Comparison of ENCODE assay signal across 8 cellular contexts in the genomic region with DNA sequence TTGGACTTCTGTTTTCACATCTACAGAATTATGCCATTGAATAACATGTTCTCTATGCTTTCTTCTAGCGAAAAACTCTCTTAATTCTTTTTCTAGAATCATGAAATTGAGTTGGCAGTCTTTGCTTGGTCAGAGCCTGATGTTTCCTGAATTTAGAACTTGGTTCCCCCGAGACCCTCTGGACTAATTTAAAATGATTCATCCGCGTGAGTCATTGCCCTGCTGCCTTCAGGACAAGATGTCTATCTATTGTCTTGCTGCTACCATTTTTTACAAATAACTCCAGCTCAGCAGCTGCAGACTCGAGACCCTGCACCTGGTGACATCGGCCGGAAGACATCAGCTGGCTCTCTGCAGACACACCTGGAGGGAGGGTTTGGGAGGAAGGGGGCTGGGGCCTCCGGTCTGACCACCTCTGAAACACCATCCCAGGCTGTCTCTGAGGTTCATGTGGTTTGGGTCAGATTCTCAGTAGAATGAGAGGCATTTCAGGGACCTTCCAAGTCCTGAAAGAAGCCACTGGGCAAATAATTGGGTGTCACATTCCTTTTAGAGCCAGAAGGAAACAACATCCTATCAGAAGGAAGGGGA. TPM values are rescaled to one million over a fixed set of nuclear protein-coding genes. Genes with fewer than 3 reads are reported as not detected.
DNase-seq lines count a peak whose midpoint lies in the region; FAIRE-seq and TF ChIP-seq lines count a peak whose summit lies in the region.

No MANE protein-coding gene starts in this region.

- H3K27me3 ChIP-seq in endothelial cell of umbilical vein (ENCODE audit: control insufficient read depth in 2 of 2, insufficient read depth in 2 of 2, low read length in 2 of 2) (no peaks in the 10 kb centered on the region), trophoblast cell (ENCODE audit: insufficient read depth, low read length) (no peaks in the 10 kb centered on the region)

- peaks cover 43% of the 10 kb centered on the region for H3K79me1 ChIP-seq in trophoblast cell (ENCODE audit: low read length)

- H4K20me1 ChIP-seq in endothelial cell of umbilical vein (replicated peaks; ENCODE audit: control insufficient read depth, extremely low read depth, insufficient read depth, low read length), result no peaks in the 10 kb centered on the region

- CTCF ChIA-PET in HEK293 (lab: Yijun Ruan, JAX), result no interaction called here
- CTCF ChIA-PET in endothelial cell of umbilical vein (lab: Charles Lee), result interaction anchor here (1.0 to 1.6 kb wide), 3 partner anchors 20 to 613 kb away, joined by 3 to 5 read pairs (median 4); no protein-coding TSS in a partner anchor

- H2BK5ac ChIP-seq in trophoblast cell (ENCODE audit: low read depth, low read length, poor library complexity), result peak overlapping the region; percentile 95

- no peak overlapping the region for H4K12ac ChIP-seq in trophoblast cell (ENCODE audit: low read depth, low read length)

- H3K23ac ChIP-seq in trophoblast cell (ENCODE audit: low read length), result no peak overlapping the region

- no peaks in the 10 kb centered on the region for H3K9me1 ChIP-seq in endothelial cell of umbilical vein (replicated peaks; ENCODE audit: control insufficient read depth, extremely low read depth, insufficient read depth, low read length)

- H2BK12ac ChIP-seq in trophoblast cell (ENCODE audit: low read length), result no peak overlapping the region

- POLR2A ChIA-PET in HEK293 (lab: Yijun Ruan, JAX) (interaction anchor here (4.2 kb wide), 1 partner anchor 21 kb away, joined by 30 read pairs; a partner anchor contains a TSS), endothelial cell of umbilical vein (lab: Charles Lee) (interaction anchor here (0.5 to 4.3 kb wide), 4 partner anchors 21 to 325 kb away, joined by 4 to 26 read pairs (median 6); a partner anchor contains a TSS)

- H4K91ac ChIP-seq in trophoblast cell (ENCODE audit: low read depth, low read length), result peak overlapping the region; percentile 92

- WGBS in trophoblast cell (ENCODE audit: extremely low coverage, insufficient coverage, insufficient read length), result no CpG with 5 or more reads among the region's 8 CpGs

- no peak overlapping the region for H3K4ac ChIP-seq in trophoblast cell (ENCODE audit: low read depth, low read length)

- H2AFZ ChIP-seq in endothelial cell of umbilical vein (ENCODE audit: low read depth, low read length) (no peak overlapping the region), trophoblast cell (ENCODE audit: insufficient read depth, low read length, poor library complexity) (no peak overlapping the region)

- peak overlapping the region; percentile 89 for H2BK120ac ChIP-seq in trophoblast cell (ENCODE audit: insufficient read depth, low read length, poor library complexity)

- no TSS peak for BruUV-seq in endothelial cell of umbilical vein (replicated peaks; lab: Mats Ljungman, UMichigan)

- dilution Hi-C loops in endothelial cell of umbilical vein (cut with MboI; ENCODE audit: extremely low pct_ligation_motif_present, low sequenced_read_pairs), result no loop called here

- peak; percentile 29 for TF ChIP-seq POLR2A in endothelial cell of umbilical vein (IDR thresholded peaks at IDR 0.05; ENCODE audit: low read depth, low read length)

- H3K9me3 ChIP-seq in HEK293 (ENCODE audit: control insufficient read depth, insufficient read depth, low read depth, low read length) (no peaks in the 10 kb centered on the region), endothelial cell of umbilical vein (replicated peaks; ENCODE audit: control insufficient read depth, insufficient read depth, low read length) (no peaks in the 10 kb centered on the region), trophoblast cell (ENCODE audit: insufficient read depth, low read depth, low read length) (no peaks in the 10 kb centered on the region)

- intact Hi-C loops in endothelial cell of umbilical vein (cut with micrococcal nuclease), result loop anchor here (1.0 to 2.0 kb wide), 16 partner anchors 20 to 965 kb away; no protein-coding TSS in a partner anchor

- H3K27ac ChIP-seq in HEK293 (ENCODE audit: extremely low read depth, low read depth, low read length) (peak overlapping the region; percentile 42; the same call in 1 of the 2 replicates), endothelial cell of umbilical vein (ENCODE audit: insufficient read depth, low read depth, low read length) (peak overlapping the region; percentile 100), trophoblast cell (ENCODE audit: low read depth, low read length) (peak overlapping the region; percentile 94)

- no peak for TF ChIP-seq CTCF in HEK293 (tag by site-specific recombination; IDR thresholded peaks at IDR 0.05)
- no peak for TF ChIP-seq CTCF in endothelial cell of umbilical vein (IDR thresholded peaks at IDR 0.05; ENCODE audit: extremely low read depth in 1 of 2, insufficient read depth in 1 of 2, low read depth in 1 of 2, low read length in 2 of 2)

- H3K4me2 ChIP-seq in endothelial cell of umbilical vein (ENCODE audit: insufficient read depth, low read length), result peak overlapping the region; percentile 63
- H3K4me2 ChIP-seq in trophoblast cell (ENCODE audit: low read length), result no peak overlapping the region

- DNase-seq in ELF-1 (ENCODE audit: low read depth, low spot score), result peak; percentile 86
- peak; percentile 99 for DNase-seq in NCI-H146 (lab: John Stamatoyannopoulos, UW)
- peak; percentile 41 to 48 for DNase-seq in activated CD4-positive, alpha-beta T cell treated with anti-CD3 and anti-CD28 coated beads, Interleukin-2, amount 50 U/mL, for 4 hours
- peak; percentile 96 for DNase-seq in endothelial cell of umbilical vein (ENCODE audit: low read depth, low spot score)
- DNase-seq in trophoblast cell, result peak; percentile 94 to 96
- DNase-seq in midbrain (lab: John Stamatoyannopoulos, UW), result no peak
- DNase-seq in NCI-H2196 treated with DMSO at 0.1 percent for 48 hours (lab: John Stamatoyannopoulos, UW; ENCODE audit: unreplicated experiment), result no peak

- H3K4me3 ChIP-seq in HEK293 (ENCODE audit: low read depth, low read length) (no peak overlapping the region), endothelial cell of umbilical vein (replicated peaks in 1 of 3; ENCODE audit: insufficient read depth in 1 of 3, low read depth in 1 of 3, low read length in 3 of 3) (peak overlapping the region in 1 of 3 experiments; percentile 31), trophoblast cell (ENCODE audit: low read depth, low read length) (no peak overlapping the region)

- H3K9ac ChIP-seq in endothelial cell of umbilical vein (replicated peaks; ENCODE audit: extremely low read depth, insufficient read depth, low read length) (peak overlapping the region; percentile 99), trophoblast cell (ENCODE audit: low read length) (no peak overlapping the region)

- no peak overlapping the region for H4K8ac ChIP-seq in trophoblast cell (ENCODE audit: low read depth, low read length)

- no peak overlapping the region for H2AK5ac ChIP-seq in trophoblast cell (ENCODE audit: low read length)

- FAIRE-seq in endothelial cell of umbilical vein (lab: Jason Lieb, UNC), result peak; percentile 93

- H3K4me1 ChIP-seq in HEK293 (ENCODE audit: control insufficient read depth, insufficient read depth, low read length) (peaks cover 9% of the 10 kb centered on the region), endothelial cell of umbilical vein (ENCODE audit: control insufficient read depth, extremely low read depth, insufficient read depth, low read length) (peaks cover 70% of the 10 kb centered on the region), trophoblast cell (ENCODE audit: control insufficient read depth in 1 of 2, insufficient read depth in 2 of 2, low read length in 2 of 2) (peaks cover 25 to 36% of the 10 kb centered on the region in 2 experiments)

- no peak overlapping the region for H3K18ac ChIP-seq in trophoblast cell (ENCODE audit: low read length)

- no peak overlapping the region for H3K14ac ChIP-seq in trophoblast cell (ENCODE audit: low read length)

- H3K36me3 ChIP-seq in HEK293 (ENCODE audit: control insufficient read depth in 2 of 2, insufficient read depth in 1 of 2, low read length in 2 of 2), result no peaks in the 10 kb centered on the region
- no peaks in the 10 kb centered on the region for H3K36me3 ChIP-seq in endothelial cell of umbilical vein (ENCODE audit: control insufficient read depth in 2 of 2, extremely low read depth in 1 of 2, insufficient read depth in 2 of 2, low read length in 2 of 2)
- H3K36me3 ChIP-seq in trophoblast cell (ENCODE audit: control insufficient read depth in 1 of 2, insufficient read depth in 2 of 2, low read length in 2 of 2), result no peaks in the 10 kb centered on the region

- H3K79me2 ChIP-seq in endothelial cell of umbilical vein (ENCODE audit: control insufficient read depth, insufficient read depth, low read length) (no peaks in the 10 kb centered on the region), trophoblast cell (ENCODE audit: control insufficient read depth, insufficient read depth, low read length, poor library complexity) (peaks cover 3% of the 10 kb centered on the region)

TF ChIP-seq in HEK293, 187 proteins besides CTCF, POLR2A, EP300 and RAD21 (continues in another document):
- TF ChIP-seq ZNF266 (tag by site-specific recombination; IDR thresholded peaks at IDR 0.05; ENCODE audit: low read depth) (no peak), OSR2 (tag by site-specific recombination; IDR thresholded peaks at IDR 0.05) (peak; percentile 31; the same call in 1 of the 2 replicates), SCRT2 (tag by site-specific recombination; IDR thresholded peaks at IDR 0.05) (no peak), ZNF37A (tag by site-specific recombination; IDR thresholded peaks at IDR 0.05) (0 out of 2 replicates have a peak, but pooled peaks have one; percentile 28), ZNF747 (tag by site-specific recombination; IDR thresholded peaks at IDR 0.05) (no peak)

TF ChIP-seq in endothelial cell of umbilical vein, 7 proteins besides CTCF, POLR2A, EP300 and RAD21 (continues in another document):
- TF ChIP-seq EZH2 (IDR thresholded peaks at IDR 0.05; ENCODE audit: borderline replicate concordance, low read depth, low read length, severe bottlenecking) (no peak), GATA2 (IDR thresholded peaks at IDR 0.05; ENCODE audit: insufficient read depth, insufficient read length, low read depth, low read length) (peak; percentile 98), POLR2AphosphoS5 (IDR thresholded peaks at IDR 0.05; ENCODE audit: insufficient read depth, low read depth, low read length) (peak; percentile 77)
- TF ChIP-seq, protein P1, sequence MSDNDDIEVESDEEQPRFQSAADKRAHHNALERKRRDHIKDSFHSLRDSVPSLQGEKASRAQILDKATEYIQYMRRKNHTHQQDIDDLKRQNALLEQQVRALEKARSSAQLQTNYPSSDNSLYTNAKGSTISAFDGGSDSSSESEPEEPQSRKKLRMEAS (IDR thresholded peaks at IDR 0.05; ENCODE audit: insufficient read depth, insufficient read length), result no peak

RNA-seq across cellular contexts. Expression of a gene that starts 20.9 kb away (rescaled TPM):
- total RNA-seq in endothelial cell of umbilical vein, result 307 and 330 TPM in 2 replicates
- polyA plus RNA-seq in endothelial cell of umbilical vein, result 144 and 183 TPM in 2 replicates
- 117 and 146 TPM in 2 replicates for polyA plus RNA-seq in endothelial cell of umbilical vein (2011; cell fraction: cytosol; rRNA removed)
- 913 and 1,014 TPM in 2 replicates for polyA plus RNA-seq in endothelial cell of umbilical vein (2011; cell fraction: nucleus; rRNA removed)
- 258 and 323 TPM in 2 replicates for polyA plus RNA-seq in endothelial cell of umbilical vein (2012)
- 717 and 821 TPM in 2 replicates for polyA minus RNA-seq in endothelial cell of umbilical vein
- 6.0 TPM for polyA minus RNA-seq in endothelial cell of umbilical vein (2011; cell fraction: cytosol; rRNA and poly(A)+ RNA removed)
- 1,291 and 1,303 TPM in 2 replicates for polyA minus RNA-seq in endothelial cell of umbilical vein (2011; cell fraction: nucleus; rRNA and poly(A)+ RNA removed)
- 113 TPM in 2 replicates for polyA plus RNA-seq in trophoblast cell (2013)

Comparison
In these comparisons a context has a peak if more than half of its experiments do, and no peak if none do; other contexts are left out.
1. DNase-seq: peak in ELF-1 (single experiment), NCI-H146 (single experiment), activated CD4-positive, alpha-beta T cell treated with anti-CD3 and anti-CD28 coated beads, Interleukin-2, amount 50 U/mL, for 4 hours (2 of 2), endothelial cell of umbilical vein (single experiment) and trophoblast cell (2 of 2); none in midbrain (single experiment) and NCI-H2196 treated with DMSO at 0.1 percent for 48 hours (single experiment).
2. H3K27ac ChIP-seq: peak in every context shown above with its lines; median percentile 100 in endothelial cell of umbilical vein; 94 in trophoblast cell; 42 in HEK293.